In the genomic region with DNA sequence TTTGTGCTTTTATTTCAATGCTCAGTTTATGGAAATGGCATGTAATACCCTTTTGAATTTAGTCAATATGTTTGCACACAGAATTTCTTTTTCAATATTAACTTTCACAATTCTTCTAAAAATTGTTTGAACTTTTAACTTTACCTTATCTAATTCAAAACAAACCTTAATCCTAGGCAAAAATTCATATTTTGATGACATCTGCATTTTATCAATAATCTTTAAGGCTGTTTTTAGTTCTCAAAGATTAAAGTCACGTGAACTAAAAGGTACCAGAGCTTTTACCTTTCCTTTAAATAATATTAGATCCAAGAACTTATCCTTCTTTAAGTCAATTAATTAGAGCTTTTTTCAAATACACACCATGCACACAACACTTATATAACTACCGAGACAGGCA, we compare ENCODE assay signal across 8 cellular contexts.
"Had no signal": no experiment of that assay in that cellular context is flagged by ENCODE, and none has a peak within 500 bp of the region (broad histone marks: within the 10 kb centered on the region; RNA-seq: fewer than 3 reads in every experiment).

No MANE protein-coding gene starts in this region.

- ATAC-seq: GM12878 had no signal

- FAIRE-seq: G401.6, GM12878, GM12891, GM12892, GM18507, GM19239 had no signal

- H3K4me3 ChIP-seq: GM12878 had no signal

- DNase-seq: GDM1, GF-D8 had no signal
